Comparison of ENCODE assay signal across 1 cellular context in the genomic region with DNA sequence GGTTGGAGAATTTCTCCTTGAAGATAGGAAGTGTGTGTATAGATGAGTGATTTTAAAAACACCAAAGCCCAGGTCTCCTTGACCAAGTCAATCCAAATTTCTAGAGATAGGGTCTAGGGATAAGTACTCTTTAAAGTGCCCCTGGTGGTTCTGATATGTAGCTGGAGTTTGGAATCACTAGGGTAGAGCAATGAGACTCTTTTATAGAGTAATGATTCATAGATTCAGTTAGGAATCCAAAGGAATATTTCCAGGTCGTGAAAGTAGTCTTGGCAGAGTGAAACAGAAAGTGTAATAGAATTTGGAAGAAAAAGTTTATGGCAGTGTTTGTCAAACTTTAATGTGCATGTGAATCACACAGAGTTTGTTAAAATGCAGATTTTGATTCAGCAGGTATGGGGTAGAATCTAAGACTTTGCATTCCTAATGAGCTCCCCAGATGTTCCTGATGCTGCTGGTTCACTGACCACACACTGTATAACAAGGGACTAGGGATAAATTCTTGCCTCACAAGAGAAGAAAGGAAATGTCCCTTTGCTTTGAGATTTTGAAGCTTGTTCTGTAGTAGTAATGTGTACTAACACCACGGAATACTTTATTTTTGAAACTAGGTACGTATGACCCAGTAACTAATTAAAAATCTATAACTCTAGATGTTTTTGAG.
TF ChIP-seq lines count a peak whose summit lies in the region.

No MANE protein-coding gene starts in this region.

TF ChIP-seq in SK-N-SH treated with all-trans-retinoic acid at 6 μM for 48 hours, 23 proteins besides CTCF, POLR2A, EP300 and RAD21 (continued from another document):
- TF ChIP-seq OSR1 (CRISPR knock-in tag; IDR thresholded peaks at IDR 0.05) = no peak
- TF ChIP-seq PPARA (CRISPR knock-in tag; IDR thresholded peaks at IDR 0.05; ENCODE audit: borderline replicate concordance) = no peak
- no peak for TF ChIP-seq ZNF565 (CRISPR knock-in tag; conservative IDR thresholded peaks at IDR 0.05; ENCODE audit: low read depth)
